29 cellular contexts compared by ENCODE assay signal in the genomic region with DNA sequence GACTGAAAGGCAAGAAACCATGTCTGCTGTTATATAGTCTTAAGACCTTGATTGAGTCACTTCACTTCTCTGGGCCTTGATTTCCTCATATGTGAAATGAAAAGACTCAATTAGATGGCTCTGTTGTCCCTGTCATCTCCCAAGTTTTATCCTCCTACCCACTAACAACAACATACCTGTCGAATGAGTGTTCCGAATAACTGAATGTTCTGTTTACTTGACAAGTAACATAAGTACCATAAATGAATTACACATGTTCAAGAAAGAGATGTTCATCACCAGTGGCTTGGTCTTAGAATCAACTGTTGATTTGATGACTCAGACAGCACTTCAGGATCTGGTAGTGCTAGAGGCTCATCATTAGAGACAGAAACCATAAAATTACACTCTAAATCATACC.
DNase-seq lines count a peak whose midpoint lies in the region; ATAC-seq, FAIRE-seq and TF ChIP-seq lines count a peak whose summit lies in the region.
"Had no signal": no experiment of that assay in that cellular context is flagged by ENCODE, and none has a peak within 500 bp of the region (broad histone marks: within the 10 kb centered on the region; RNA-seq: fewer than 3 reads in every experiment).

No MANE protein-coding gene starts in this region.

- H3K27me3 ChIP-seq in breast epithelium = no peaks in the 10 kb centered on the region
- no peaks in the 10 kb centered on the region for H3K27me3 ChIP-seq in left lung
- H3K27me3 ChIP-seq: ascending aorta, MG63, testis, uterus had no signal

- peak overlapping the region; percentile 78 for H3K27ac Mint-ChIP-seq in MCF 10A (ENCODE audit: low read depth, unreplicated experiment)
- H3K27ac Mint-ChIP-seq: activated CD4-positive, alpha-beta T cell treated with anti-CD3 and anti-CD28 coated beads, Interleukin-2, amount 10 ng/mL, durations not matched to agents 24 days and 14 days; activated naive CD8-positive, alpha-beta T cell treated with anti-CD3 and anti-CD28 coated beads, Interleukin-2, amount 10 ng/mL, durations not matched to agents 7 days and 5 days; activated T-cell treated with anti-CD3 and anti-CD28 coated beads, Interleukin-2, amount 50 U/mL, for 24 hours; natural killer cell had no signal

- no peak overlapping the region for H3K27ac ChIP-seq in breast epithelium
- no peak overlapping the region for H3K27ac ChIP-seq in RWPE1
- no peak overlapping the region for H3K27ac ChIP-seq in left lung
- H3K27ac ChIP-seq: ascending aorta, testis, uterus had no signal

- peaks cover 37% of the 10 kb centered on the region for H3K4me1 Mint-ChIP-seq in MCF 10A (ENCODE audit: insufficient read depth, unreplicated experiment)
- H3K4me1 Mint-ChIP-seq: activated CD4-positive, alpha-beta T cell treated with anti-CD3 and anti-CD28 coated beads, Interleukin-2, amount 10 ng/mL, durations not matched to agents 24 days and 14 days; activated naive CD8-positive, alpha-beta T cell treated with anti-CD3 and anti-CD28 coated beads, Interleukin-2, amount 10 ng/mL, durations not matched to agents 7 days and 5 days; natural killer cell had no signal

- no peaks in the 10 kb centered on the region for H3K4me1 ChIP-seq in breast epithelium
- peaks cover 0 to 3% of the 10 kb centered on the region in 2 donors for H3K4me1 ChIP-seq in left lung
- H3K4me1 ChIP-seq: ascending aorta, testis, uterus had no signal

- peak; percentile 36 for DNase-seq in MCF 10A (ENCODE audit: unreplicated experiment)
- no peak for DNase-seq in breast epithelium (ENCODE audit: low spot score in 2 of 2)
- peak; percentile 43 for DNase-seq in RWPE1 (ENCODE audit: low spot score)
- peak; percentile 47 for DNase-seq in fibroblast of the conjunctiva (ENCODE audit: low read depth)
- no peak for DNase-seq in D721Med (ENCODE audit: insufficient read length, low spot score)
- no peak for DNase-seq in T-helper 9 cell
- DNase-seq in NCI-H1048 (lab: John Stamatoyannopoulos, UW) = no peak
- no peak for DNase-seq in left lung
- DNase-seq: activated CD4-positive, alpha-beta T cell treated with anti-CD3 and anti-CD28 coated beads, Interleukin-2, amount 10 ng/mL, durations not matched to agents 24 days and 14 days; activated gamma-delta T cell; activated naive CD8-positive, alpha-beta T cell treated with anti-CD3 and anti-CD28 coated beads, Interleukin-2, amount 10 ng/mL, durations not matched to agents 7 days and 5 days; activated T-cell treated with anti-CD3 and anti-CD28 coated beads, Interleukin-2, amount 50 U/mL, for 24 hours; caudate nucleus; cortex of kidney; DMS79 treated with DMSO at 0.1 percent for 48 hours; GOT3; kidney; natural killer cell; NCI-H1417; NCI-H2081 treated with DMSO at 0.1 percent for 48 hours; NCI-H345; occipital lobe; stimulated activated naive CD4-positive, alpha-beta T cell treated with Interleukin-2 at 50 U/mL for 16 hours; testis; uterus had no signal

- H3K4me3 ChIP-seq in breast epithelium = no peak overlapping the region
- no peak overlapping the region for H3K4me3 ChIP-seq in left lung
- H3K4me3 ChIP-seq: ascending aorta, MG63, testis, uterus had no signal

- TF ChIP-seq CTCF in MCF 10A (IDR thresholded peaks at IDR 0.05; ENCODE audit: unreplicated experiment) (no peak), breast epithelium (IDR thresholded peaks at IDR 0.05) (no peak), RWPE1 (conservative IDR thresholded peaks at IDR 0.05; ENCODE audit: low read depth) (no peak), D721Med (IDR thresholded peaks at IDR 0.05; ENCODE audit: insufficient read depth, missing control alignments) (no peak), left lung (IDR thresholded peaks at IDR 0.05) (no peak)

- H3K9me3 Mint-ChIP-seq in MCF 10A (ENCODE audit: unreplicated experiment) = no peaks in the 10 kb centered on the region
- H3K9me3 Mint-ChIP-seq: activated CD4-positive, alpha-beta T cell treated with anti-CD3 and anti-CD28 coated beads, Interleukin-2, amount 10 ng/mL, durations not matched to agents 24 days and 14 days; activated naive CD8-positive, alpha-beta T cell treated with anti-CD3 and anti-CD28 coated beads, Interleukin-2, amount 10 ng/mL, durations not matched to agents 7 days and 5 days; activated T-cell treated with anti-CD3 and anti-CD28 coated beads, Interleukin-2, amount 50 U/mL, for 24 hours; natural killer cell had no signal

- H3K36me3 ChIP-seq in breast epithelium (no peaks in the 10 kb centered on the region), left lung (no peaks in the 10 kb centered on the region)
- H3K36me3 ChIP-seq: ascending aorta, MG63, uterus had no signal

- no peaks in the 10 kb centered on the region for H3K27me3 Mint-ChIP-seq in MCF 10A (ENCODE audit: insufficient read depth, unreplicated experiment)

- intact Hi-C loops in MCF 10A (cut with micrococcal nuclease) = no loop called here
- intact Hi-C loops in breast epithelium (cut with DNase I; ENCODE audit: low total_unique reads) = no loop called here
- intact Hi-C loops in left lung (cut with DNase I) = no loop called here

- TF ChIP-seq POLR2A in breast epithelium (IDR thresholded peaks at IDR 0.05) = no peak

- no peaks in the 10 kb centered on the region for H3K36me3 Mint-ChIP-seq in MCF 10A (ENCODE audit: insufficient read depth, unreplicated experiment)
- H3K36me3 Mint-ChIP-seq: activated naive CD8-positive, alpha-beta T cell treated with anti-CD3 and anti-CD28 coated beads, Interleukin-2, amount 10 ng/mL, durations not matched to agents 7 days and 5 days; natural killer cell had no signal

- FAIRE-seq in D721Med (lab: Jason Lieb, UNC) = no peak
- FAIRE-seq: A204.1, kidney had no signal

- BruUV-seq in MCF 10A (replicated peaks; lab: Mats Ljungman, UMichigan) = no TSS peak

- ATAC-seq in left lung = no peak
- ATAC-seq: natural killer cell, Right ventricle myocardium inferior had no signal

- H3K9me3 ChIP-seq in breast epithelium = no peaks in the 10 kb centered on the region
- H3K9me3 ChIP-seq in left lung = no peaks in the 10 kb centered on the region
- H3K9me3 ChIP-seq: ascending aorta, MG63, testis, uterus had no signal

- H3K4me3 Mint-ChIP-seq in MCF 10A (ENCODE audit: unreplicated experiment) = no peak overlapping the region
- H3K4me3 Mint-ChIP-seq: activated CD4-positive, alpha-beta T cell treated with anti-CD3 and anti-CD28 coated beads, Interleukin-2, amount 10 ng/mL, durations not matched to agents 24 days and 14 days; activated naive CD8-positive, alpha-beta T cell treated with anti-CD3 and anti-CD28 coated beads, Interleukin-2, amount 10 ng/mL, durations not matched to agents 7 days and 5 days; activated T-cell treated with anti-CD3 and anti-CD28 coated beads, Interleukin-2, amount 50 U/mL, for 24 hours; natural killer cell had no signal

- POLR2A ChIA-PET in MCF 10A (lab: Yijun Ruan, JAX) (interaction anchor here (0.9 to 1.4 kb wide), 4 partner anchors 11 to 520 kb away, joined by 3 to 8 read pairs (median 4); no protein-coding TSS in a partner anchor), RWPE1 (lab: Yijun Ruan, JAX; ENCODE audit: low non-redundant PET) (no interaction called here)

- CTCF ChIA-PET in MCF 10A (lab: Yijun Ruan, JAX) (no interaction called here), RWPE1 (lab: Yijun Ruan, JAX) (interaction anchor here (1.6 kb wide), 1 partner anchor 86 kb away, joined by 8 read pairs; no protein-coding TSS in a partner anchor)

Comparison
In these comparisons a context has a peak if more than half of its experiments do, and no peak if none do; other contexts are left out.
1. DNase-seq: peak in MCF 10A (single experiment), RWPE1 (single experiment) and fibroblast of the conjunctiva (single experiment); none in breast epithelium (0 of 2), D721Med (single experiment), T-helper 9 cell (single experiment), NCI-H1048 (single experiment) and left lung (0 of 2).